Comparison of ENCODE assay signal across 8 cellular contexts in the genomic region with DNA sequence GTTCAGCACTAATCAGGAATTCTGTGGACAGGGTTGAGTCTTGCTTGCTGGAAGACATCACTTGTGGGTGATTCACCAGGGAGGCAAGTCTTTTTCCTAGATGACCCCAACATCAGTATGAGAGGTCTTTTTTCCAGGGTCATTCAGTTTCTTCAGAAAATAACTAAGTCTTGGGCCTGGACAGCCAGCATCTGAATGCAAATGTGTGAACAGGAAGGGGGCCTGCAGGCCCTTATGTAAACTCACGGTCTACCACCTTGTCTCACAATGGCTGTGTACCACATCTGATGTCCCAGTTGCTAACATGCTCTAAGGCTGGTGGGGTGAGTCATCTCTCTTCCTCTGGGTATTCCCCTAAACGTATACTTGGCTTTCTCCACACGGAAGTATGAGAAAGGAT.
DNase-seq lines count a peak whose midpoint lies in the region; ATAC-seq and TF ChIP-seq lines count a peak whose summit lies in the region.

No MANE protein-coding gene starts in this region.

- peak overlapping the region; percentile 69 for H3K4me3 Mint-ChIP-seq in activated T-helper 17 cell treated with anti-CD3 and anti-CD28 coated beads, Interleukin-2, amount 50 U/mL, for 72 hours

- H3K4me1 ChIP-seq in KMS-11 (ENCODE audit: low read depth, poor library complexity, severe bottlenecking) = peaks cover 18% of the 10 kb centered on the region
- no peaks in the 10 kb centered on the region for H3K4me1 ChIP-seq in mucosa of descending colon (ENCODE audit: low read depth)

- H3K9ac ChIP-seq in KMS-11 = no peak overlapping the region

- H3K4me3 ChIP-seq in KMS-11 (IDR thresholded peaks at IDR 0.05; ENCODE audit: insufficient read depth, low read depth, low read length) (no peak overlapping the region), mucosa of descending colon (no peak overlapping the region)

- ATAC-seq in GM21528 (IDR thresholded peaks at IDR 0.05; ENCODE audit: low FRiP score, unreplicated experiment) (peak; percentile 95), mucosa of descending colon (peak; percentile 51), Right ventricle myocardium superior (ENCODE audit: poor library complexity) (no peak)
- ATAC-seq in activated T-helper 17 cell treated with anti-CD3 and anti-CD28 coated beads, Interleukin-2, amount 50 U/mL, for 72 hours (replicated peaks) = peak; percentile 100

- H3K27me3 ChIP-seq in KMS-11 (ENCODE audit: insufficient read depth, low read depth) = no peaks in the 10 kb centered on the region

- peak overlapping the region; percentile 41; the same call in 1 of the 2 replicates for H3K27ac ChIP-seq in KMS-11

- TF ChIP-seq CTCF in KMS-11 (conservative IDR thresholded peaks at IDR 0.05; ENCODE audit: low read depth, low read length) = no peak
- TF ChIP-seq CTCF in mucosa of descending colon (IDR thresholded peaks at IDR 0.05) = no peak

- H3K36me3 Mint-ChIP-seq in activated T-helper 17 cell treated with anti-CD3 and anti-CD28 coated beads, Interleukin-2, amount 50 U/mL, for 72 hours (ENCODE audit: low read depth) = peaks cover 48% of the 10 kb centered on the region

- H3K27me3 Mint-ChIP-seq in activated T-helper 17 cell treated with anti-CD3 and anti-CD28 coated beads, Interleukin-2, amount 50 U/mL, for 72 hours = no peaks in the 10 kb centered on the region

- H2AFZ ChIP-seq in KMS-11 (ENCODE audit: low read depth) = no peak overlapping the region

- H3K9me3 Mint-ChIP-seq in activated T-helper 17 cell treated with anti-CD3 and anti-CD28 coated beads, Interleukin-2, amount 50 U/mL, for 72 hours = no peaks in the 10 kb centered on the region

- intact Hi-C loops in mucosa of descending colon (cut with DNase I, micrococcal nuclease) = no loop called here
- intact Hi-C loops in cardiac septum (cut with DNase I) = no loop called here
- intact Hi-C loops in Right ventricle myocardium superior (cut with DNase I) = no loop called here

- H3K4me1 Mint-ChIP-seq in activated T-helper 17 cell treated with anti-CD3 and anti-CD28 coated beads, Interleukin-2, amount 50 U/mL, for 72 hours = peaks cover 5% of the 10 kb centered on the region

- in situ Hi-C loops in Caki2 (cut with HindIII; ENCODE audit: low pct_unique_long_range_greater_than_20kb, low sequenced_read_pairs) = no loop called here

- H3K79me2 ChIP-seq in KMS-11 (ENCODE audit: insufficient read depth, low read depth) = no peaks in the 10 kb centered on the region

- H3K9me3 ChIP-seq in mucosa of descending colon = no peaks in the 10 kb centered on the region

- H3K4me2 ChIP-seq in KMS-11 = peak overlapping the region; percentile 37; the same call in 1 of the 2 replicates

- peak overlapping the region; percentile 99 for H3K27ac Mint-ChIP-seq in activated T-helper 17 cell treated with anti-CD3 and anti-CD28 coated beads, Interleukin-2, amount 50 U/mL, for 72 hours

- no peaks in the 10 kb centered on the region for H4K20me1 ChIP-seq in KMS-11 (ENCODE audit: insufficient read depth)

- DNase-seq in Caki2 (ENCODE audit: low read depth) (peak; percentile 73), mucosa of descending colon (no peak), cardiac septum (ENCODE audit: low spot score) (no peak), Right ventricle myocardium superior (no peak), cerebellar nuclear complex (lab: John Stamatoyannopoulos, UW) (no peak)

- H3K36me3 ChIP-seq in KMS-11 (ENCODE audit: insufficient read depth) = no peaks in the 10 kb centered on the region; the same call in 1 of the 2 replicates
- no peaks in the 10 kb centered on the region for H3K36me3 ChIP-seq in mucosa of descending colon (ENCODE audit: low read depth)
